Comparison of ENCODE assay signal across 34 cellular contexts in genomic region chr2:101403745-101404144, GRCh38. TPM values are rescaled to one million over a fixed set of nuclear protein-coding genes. Genes with fewer than 3 reads are reported as not detected.
"Had no signal": no experiment of that assay in that cellular context is flagged by ENCODE, and none has a peak within 500 bp of the region (broad histone marks: within the 10 kb centered on the region; RNA-seq: fewer than 3 reads in every experiment).

No MANE protein-coding gene starts in this region.

- H3K9me3 ChIP-seq: adrenal gland, body of pancreas, breast epithelium had no signal

- H3K36me3 ChIP-seq: adrenal gland, brain microvascular endothelial cell, breast epithelium had no signal

- H3K27me3 ChIP-seq: adrenal gland, body of pancreas, brain microvascular endothelial cell, breast epithelium had no signal

- ATAC-seq: activated CD8-positive, alpha-beta T cell treated with anti-CD3 and anti-CD28 coated beads for 36 hours; activated naive CD4-positive, alpha-beta T cell treated with anti-CD3 and anti-CD28 coated beads, Interleukin-2, amount 50 U/mL, for 72 hours; body of pancreas had no signal

- H3K36me3 Mint-ChIP-seq: activated CD4-positive, alpha-beta memory T cell treated with anti-CD3 and anti-CD28 coated beads for 36 hours; activated naive CD4-positive, alpha-beta T cell treated with anti-CD3 and anti-CD28 coated beads, Interleukin-2, amount 50 U/mL, for 72 hours; activated naive CD8-positive, alpha-beta T cell treated with anti-CD3 and anti-CD28 coated beads for 36 hours had no signal

- DNase-seq: activated B cell treated with CpG ODN at 0.5 μM for 24 hours; activated CD4-positive, alpha-beta memory T cell treated with anti-CD3 and anti-CD28 coated beads for 36 hours; activated CD4-positive, alpha-beta T cell treated with anti-CD3 and anti-CD28 coated beads for 4 hours; activated CD4-positive, alpha-beta T cell treated with anti-CD3 and anti-CD28 coated beads, Interleukin-2, amount 10 ng/mL, durations not matched to agents 24 days and 14 days; activated CD4-positive, alpha-beta T cell treated with anti-CD3 and anti-CD28 coated beads, Interleukin-2, amount 50 U/mL, for 1 hour; activated CD4-positive, alpha-beta T cell treated with anti-CD3 and anti-CD28 coated beads, Interleukin-2, amount 50 U/mL, for 4 hours; activated CD4-positive, CD25-positive, alpha-beta regulatory T cell treated with anti-CD3 and anti-CD28 coated beads, Interleukin-2, amount 50 U/mL, for 72 hours; activated CD8-positive, alpha-beta memory T cell treated with anti-CD3 and anti-CD28 coated beads, Interleukin-2, amount 50 U/mL, for 4 hours; activated CD8-positive, alpha-beta T cell treated with anti-CD3 and anti-CD28 coated beads for 36 hours; activated effector memory CD4-positive, alpha-beta T cell treated with Interleukin-2 at 50 U/mL for 16 hours; activated gamma-delta T cell treated with Interleukin-2 at 50 U/mL for 16 hours; activated naive CD4-positive, alpha-beta T cell; activated naive CD4-positive, alpha-beta T cell treated with anti-CD3 and anti-CD28 coated beads for 36 hours; activated naive CD4-positive, alpha-beta T cell treated with anti-CD3 and anti-CD28 coated beads, Interleukin-2, amount 50 U/mL, for 16 hours; activated naive CD8-positive, alpha-beta T cell treated with anti-CD3 and anti-CD28 coated beads for 36 hours; activated T-cell treated with anti-CD3 and anti-CD28 coated beads, Interleukin-2, amount 50 U/mL, for 24 hours; activated T-cell treated with anti-CD3 and anti-CD28 coated beads, Interleukin-2, amount 50 U/mL, for 48 hours; adrenal gland; amniotic stem cell; aorta; body of pancreas; brain microvascular endothelial cell; central memory CD4-positive, alpha-beta T cell; T-helper 2 cell; T-helper 9 cell had no signal

- H3K4me3 Mint-ChIP-seq: activated B cell treated with CpG ODN at 0.5 μM for 24 hours; activated CD4-positive, alpha-beta memory T cell treated with anti-CD3 and anti-CD28 coated beads for 36 hours; activated CD4-positive, alpha-beta T cell treated with anti-CD3 and anti-CD28 coated beads, Interleukin-2, amount 10 ng/mL, durations not matched to agents 24 days and 14 days; activated CD8-positive, alpha-beta T cell treated with anti-CD3 and anti-CD28 coated beads for 36 hours; activated naive CD4-positive, alpha-beta T cell treated with anti-CD3 and anti-CD28 coated beads for 36 hours; activated naive CD8-positive, alpha-beta T cell treated with anti-CD3 and anti-CD28 coated beads for 36 hours; activated T-cell treated with anti-CD3 and anti-CD28 coated beads, Interleukin-2, amount 50 U/mL, for 24 hours; T-helper 1 cell treated with Interleukin-12 subunit alpha and Interleukin-12 subunit beta and Interleukin-4 antibody, amounts not matched to agents 30 μg/mL and 1 μg/mL, for 36 hours; T-helper 2 cell treated with Interferon-gamma antibody and Interleukin-4, amounts not matched to agents 5 μg/mL and 100 μg/mL, for 36 hours had no signal

- H3K27ac Mint-ChIP-seq: activated B cell treated with CpG ODN at 0.5 μM for 24 hours; activated CD4-positive, alpha-beta memory T cell treated with anti-CD3 and anti-CD28 coated beads for 36 hours; activated CD4-positive, alpha-beta T cell treated with anti-CD3 and anti-CD28 coated beads, Interleukin-2, amount 10 ng/mL, durations not matched to agents 24 days and 14 days; activated CD8-positive, alpha-beta T cell treated with anti-CD3 and anti-CD28 coated beads for 36 hours; activated naive CD4-positive, alpha-beta T cell treated with anti-CD3 and anti-CD28 coated beads for 36 hours; activated naive CD4-positive, alpha-beta T cell treated with anti-CD3 and anti-CD28 coated beads, Interleukin-2, amount 50 U/mL, for 72 hours; activated naive CD8-positive, alpha-beta T cell treated with anti-CD3 and anti-CD28 coated beads for 36 hours; activated T-cell treated with anti-CD3 and anti-CD28 coated beads, Interleukin-2, amount 50 U/mL, for 24 hours; activated T-helper 2 cell treated with anti-CD3 and anti-CD28 coated beads, Interferon-gamma antibody, Interleukin-2, Interleukin-4, amounts not matched to agents 10 μg/mL and 5 μg/mL and 100 μg/mL, durations not matched to agents 14 hours and 24 hours and 36 hours; T-helper 1 cell treated with Interleukin-12 subunit alpha and Interleukin-12 subunit beta and Interleukin-4 antibody, amounts not matched to agents 30 μg/mL and 1 μg/mL, for 36 hours; T-helper 2 cell treated with Interferon-gamma antibody and Interleukin-4, amounts not matched to agents 5 μg/mL and 100 μg/mL, for 36 hours had no signal

- FAIRE-seq: astrocyte, TTC549 had no signal

- H3K9me3 Mint-ChIP-seq: activated B cell treated with CpG ODN at 0.5 μM for 24 hours; activated CD4-positive, alpha-beta memory T cell treated with anti-CD3 and anti-CD28 coated beads for 36 hours; activated CD4-positive, alpha-beta T cell treated with anti-CD3 and anti-CD28 coated beads, Interleukin-2, amount 10 ng/mL, durations not matched to agents 24 days and 14 days; activated CD8-positive, alpha-beta T cell treated with anti-CD3 and anti-CD28 coated beads for 36 hours; activated naive CD4-positive, alpha-beta T cell treated with anti-CD3 and anti-CD28 coated beads for 36 hours; activated naive CD4-positive, alpha-beta T cell treated with anti-CD3 and anti-CD28 coated beads, Interleukin-2, amount 50 U/mL, for 72 hours; activated naive CD8-positive, alpha-beta T cell treated with anti-CD3 and anti-CD28 coated beads for 36 hours; activated T-cell treated with anti-CD3 and anti-CD28 coated beads, Interleukin-2, amount 50 U/mL, for 24 hours; activated T-helper 2 cell treated with anti-CD3 and anti-CD28 coated beads, Interferon-gamma antibody, Interleukin-2, Interleukin-4, amounts not matched to agents 10 μg/mL and 5 μg/mL and 100 μg/mL, durations not matched to agents 14 hours and 24 hours and 36 hours; T-helper 1 cell treated with Interleukin-12 subunit alpha and Interleukin-12 subunit beta and Interleukin-4 antibody, amounts not matched to agents 30 μg/mL and 1 μg/mL, for 36 hours; T-helper 2 cell treated with Interferon-gamma antibody and Interleukin-4, amounts not matched to agents 5 μg/mL and 100 μg/mL, for 36 hours had no signal

- H3K27ac ChIP-seq: adrenal gland, body of pancreas, brain microvascular endothelial cell, breast epithelium, VCaP had no signal

- H3K4me3 ChIP-seq: adrenal gland, body of pancreas, breast epithelium had no signal

- H3K4me1 ChIP-seq: adrenal gland, body of pancreas, breast epithelium had no signal

RNA-seq across cellular contexts. Expression of gene CREG2, which starts 16.4 kb away (rescaled TPM):
- total RNA-seq: activated B cell treated with CpG ODN at 0.5 μM for 24 hours; activated CD4-positive, alpha-beta memory T cell treated with anti-CD3 and anti-CD28 coated beads for 36 hours; activated CD4-positive, alpha-beta T cell treated with anti-CD3 and anti-CD28 coated beads, Interleukin-2, amount 10 ng/mL, durations not matched to agents 24 days and 14 days; activated CD8-positive, alpha-beta memory T cell treated with anti-CD3 and anti-CD28 coated beads for 36 hours; activated CD8-positive, alpha-beta T cell treated with anti-CD3 and anti-CD28 coated beads for 36 hours; activated naive CD4-positive, alpha-beta T cell treated with anti-CD3 and anti-CD28 coated beads for 36 hours; activated naive CD4-positive, alpha-beta T cell treated with anti-CD3 and anti-CD28 coated beads, Interleukin-2, amount 50 U/mL, for 72 hours; activated naive CD8-positive, alpha-beta T cell treated with anti-CD3 and anti-CD28 coated beads for 36 hours; activated T-helper 2 cell treated with anti-CD3 and anti-CD28 coated beads, Interferon-gamma antibody, Interleukin-2, Interleukin-4, amounts not matched to agents 10 μg/mL and 5 μg/mL and 100 μg/mL, durations not matched to agents 14 hours and 24 hours and 36 hours; body of pancreas had no signal
- polyA plus RNA-seq: aorta had no signal
